ENCODE assay signal across 19 cellular contexts in genomic region chr10:105585753-105586152, GRCh38.
A peak's percentile ranks its signal among the peaks of the same experiment; 100 is the strongest.
DNase-seq lines count a peak whose midpoint lies in the region; ATAC-seq, FAIRE-seq and TF ChIP-seq lines count a peak whose summit lies in the region.
"Had no signal": no experiment of that assay in that cellular context is flagged by ENCODE, and none has a peak within 500 bp of the region (broad histone marks: within the 10 kb centered on the region; RNA-seq: fewer than 3 reads in every experiment).

No MANE protein-coding gene starts in this region.

- H3K27me3 Mint-ChIP-seq in chondrocyte (ENCODE audit: low read depth), result peaks cover 2% of the 10 kb centered on the region
- H3K27me3 Mint-ChIP-seq: CD4-positive, alpha-beta memory T cell had no signal

- DNase-seq in SIG-M5 treated with dmso at 0.1 percent for 504 hours (lab: John Stamatoyannopoulos, UW; ENCODE audit: unreplicated experiment) (peak; percentile 32), SIG-M5 (lab: John Stamatoyannopoulos, UW) (no peak), SW480 (ENCODE audit: low spot score) (peak; percentile 6), glomerular visceral epithelial cell (ENCODE audit: extremely low spot score) (peak; percentile 67), urothelium cell line (ENCODE audit: low spot score) (peak; percentile 25), T-helper 1 cell (no peak), chondrocyte (ENCODE audit: low spot score) (no peak)
- DNase-seq: activated CD4-positive, alpha-beta T cell treated with anti-CD3 and anti-CD28 coated beads for 48 hours; activated naive CD4-positive, alpha-beta T cell; CD4-positive, alpha-beta memory T cell; DND-41; GM23248; NCI-H1436; NCI-H2227 treated with DMSO at 0.1 percent for 48 hours; pancreas; small intestine; tibial artery had no signal

- TF ChIP-seq CTCF in chondrocyte (IDR thresholded peaks at IDR 0.05), result no peak

- no peak overlapping the region for H3K4me3 Mint-ChIP-seq in chondrocyte (ENCODE audit: unreplicated experiment)
- H3K4me3 Mint-ChIP-seq: CD4-positive, alpha-beta memory T cell had no signal

- H3K27ac Mint-ChIP-seq in chondrocyte (ENCODE audit: unreplicated experiment), result no peak overlapping the region
- H3K27ac Mint-ChIP-seq: CD4-positive, alpha-beta memory T cell had no signal

- no peaks in the 10 kb centered on the region for H3K9me3 Mint-ChIP-seq in chondrocyte (ENCODE audit: low read depth)

- no peak for FAIRE-seq in urothelium cell line (lab: Jason Lieb, UNC)
- FAIRE-seq: pancreas, small intestine had no signal

- H3K4me1 Mint-ChIP-seq in chondrocyte (ENCODE audit: low read depth), result peaks cover 17% of the 10 kb centered on the region
- H3K4me1 Mint-ChIP-seq: CD4-positive, alpha-beta memory T cell had no signal

- H3K36me3 Mint-ChIP-seq in chondrocyte (ENCODE audit: low read depth), result peaks cover 1% of the 10 kb centered on the region
- H3K36me3 Mint-ChIP-seq: CD4-positive, alpha-beta memory T cell had no signal

- no peak for ATAC-seq in HG03378 (IDR thresholded peaks at IDR 0.05; ENCODE audit: unreplicated experiment)
- ATAC-seq: esophagus mucosa, pancreas had no signal

Comparison
In these comparisons a context has a peak if more than half of its experiments do, and no peak if none do; other contexts are left out.
1. DNase-seq: peak in SIG-M5 treated with dmso at 0.1 percent for 504 hours (single experiment), SW480 (single experiment), glomerular visceral epithelial cell (single experiment) and urothelium cell line (single experiment); none in SIG-M5 (single experiment), T-helper 1 cell (0 of 5) and chondrocyte (single experiment).